ENCODE assay signal across 12 cellular contexts in the genomic region with DNA sequence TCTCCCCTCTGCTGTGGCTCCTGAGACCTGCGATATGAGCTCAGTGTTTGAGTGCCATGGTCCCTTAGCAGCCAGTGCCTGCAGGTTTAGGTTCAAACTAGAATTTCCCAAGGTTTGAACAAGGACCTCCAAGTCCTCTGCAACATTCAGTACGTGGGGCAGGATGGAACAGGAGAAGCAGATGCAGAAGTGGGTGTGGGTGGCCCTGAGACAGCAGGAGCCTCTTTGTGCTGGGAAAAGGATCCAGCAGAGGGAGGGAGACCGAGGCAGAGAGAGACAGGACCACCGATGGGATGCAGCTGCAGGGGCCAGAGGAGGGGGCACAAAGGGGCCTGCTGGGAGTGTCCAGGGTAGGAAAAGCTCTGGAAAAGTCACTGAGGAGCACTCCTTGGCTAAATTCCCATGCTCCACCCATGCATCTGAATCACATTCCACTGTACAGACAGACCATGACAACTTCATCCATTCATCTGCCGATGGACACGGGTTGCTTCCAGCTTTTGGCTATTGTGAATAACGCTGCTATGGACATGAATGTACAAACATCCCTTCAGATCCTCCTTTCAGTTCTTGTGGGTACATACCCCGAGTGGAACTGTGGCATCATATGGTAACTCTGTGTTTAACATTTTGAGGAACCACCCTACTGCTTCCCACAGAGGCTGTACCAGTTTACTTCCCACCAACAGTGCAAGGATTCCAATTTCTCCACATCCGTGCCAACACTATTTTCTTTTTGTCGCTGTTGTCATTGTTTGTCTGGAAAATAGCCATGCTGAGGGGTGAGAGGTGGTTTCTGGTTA. TPM values are rescaled to one million over a fixed set of nuclear protein-coding genes. Genes with fewer than 3 reads are reported as not detected.
DNase-seq lines count a peak whose midpoint lies in the region; ATAC-seq and TF ChIP-seq lines count a peak whose summit lies in the region.
"Had no signal": no experiment of that assay in that cellular context is flagged by ENCODE, and none has a peak within 500 bp of the region (broad histone marks: within the 10 kb centered on the region; RNA-seq: fewer than 3 reads in every experiment).

No MANE protein-coding gene starts in this region.

- H4K8ac ChIP-seq in H9 (replicated peaks; ENCODE audit: insufficient read length, low read depth, low read length), result no peak overlapping the region

- H3K4me2 ChIP-seq in GM23248 (ENCODE audit: unreplicated experiment) (no peak overlapping the region), H9 (ENCODE audit: insufficient read depth, insufficient read length, low read length) (no peak overlapping the region)
- H3K4me2 ChIP-seq: A549 had no signal

- no peak overlapping the region for H2AK5ac ChIP-seq in H9 (ENCODE audit: insufficient read length, low read length)

- H3K36me3 ChIP-seq in GM23248 (ENCODE audit: low read depth), result no peaks in the 10 kb centered on the region
- H3K36me3 ChIP-seq: uterus had no signal

- DNase-seq in activated CD4-positive, alpha-beta T cell treated with anti-CD3 and anti-CD28 coated beads for 36 hours, result no peak
- DNase-seq in activated CD4-positive, alpha-beta T cell treated with anti-CD3 and anti-CD28 coated beads, Interleukin-2, amount 50 U/mL, for 48 hours, result no peak
- DNase-seq in GM23248 (peak; percentile 53), COR-L47 (lab: John Stamatoyannopoulos, UW) (no peak), DMS153 treated with DMSO at 0.1 percent for 48 hours (lab: John Stamatoyannopoulos, UW; ENCODE audit: unreplicated experiment) (no peak), H9 (no peak)
- no peak for DNase-seq in central memory CD8-positive, alpha-beta T cell (ENCODE audit: low spot score in 2 of 2)
- DNase-seq in natural killer cell treated with Interleukin-12 subunit alpha and Interleukin-12 subunit beta and Interleukin-15 and Interleukin-18, amount 100 ng/mL, for 72 hours (ENCODE audit: low spot score), result no peak
- DNase-seq: NCI-H2171 had no signal

- no peaks in the 10 kb centered on the region for H3K23me2 ChIP-seq in H9 (ENCODE audit: insufficient read length, low read depth, low read length, poor library complexity, severe bottlenecking)

- no peaks in the 10 kb centered on the region for H3K27me3 Mint-ChIP-seq in activated CD4-positive, alpha-beta T cell treated with anti-CD3 and anti-CD28 coated beads for 36 hours
- H3K27me3 Mint-ChIP-seq in central memory CD8-positive, alpha-beta T cell, result no peaks in the 10 kb centered on the region
- H3K27me3 Mint-ChIP-seq in natural killer cell treated with Interleukin-12 subunit alpha and Interleukin-12 subunit beta and Interleukin-15 and Interleukin-18, amount 100 ng/mL, for 72 hours, result no peaks in the 10 kb centered on the region
- no peaks in the 10 kb centered on the region; the same call in 1 of the 2 replicates for H3K27me3 Mint-ChIP-seq in H9 (ENCODE audit: low read depth)

- no peak overlapping the region for H4K5ac ChIP-seq in H9 (ENCODE audit: insufficient read length, low read depth, low read length)

- no peak for ATAC-seq in activated CD4-positive, alpha-beta T cell treated with anti-CD3 and anti-CD28 coated beads for 36 hours
- no peak for ATAC-seq in central memory CD8-positive, alpha-beta T cell (replicated peaks; ENCODE audit: extremely low read depth, poor library complexity, severe bottlenecking)
- no peak for ATAC-seq in natural killer cell treated with Interleukin-12 subunit alpha and Interleukin-12 subunit beta and Interleukin-15 and Interleukin-18, amount 100 ng/mL, for 72 hours
- ATAC-seq: A549 had no signal

- no peak overlapping the region for H2BK15ac ChIP-seq in H9 (ENCODE audit: low read depth, low read length)

- H3K36me3 Mint-ChIP-seq in activated CD4-positive, alpha-beta T cell treated with anti-CD3 and anti-CD28 coated beads for 36 hours (ENCODE audit: low read depth), result peaks cover 37% of the 10 kb centered on the region
- peaks cover 43% of the 10 kb centered on the region for H3K36me3 Mint-ChIP-seq in central memory CD8-positive, alpha-beta T cell (ENCODE audit: insufficient read depth)
- H3K36me3 Mint-ChIP-seq in natural killer cell treated with Interleukin-12 subunit alpha and Interleukin-12 subunit beta and Interleukin-15 and Interleukin-18, amount 100 ng/mL, for 72 hours, result peaks cover 7% of the 10 kb centered on the region
- H3K36me3 Mint-ChIP-seq in H9 (ENCODE audit: insufficient read depth in 1 of 3, low read depth in 3 of 3), result no peaks in the 10 kb centered on the region

- TF ChIP-seq CTCF in H9 (conservative IDR thresholded peaks at IDR 0.05), result no peak

- H2AFZ ChIP-seq in GM23248, result no peak overlapping the region
- H2AFZ ChIP-seq in H9 (ENCODE audit: low read length), result no peak overlapping the region

- H2BK20ac ChIP-seq in H9 (ENCODE audit: low read depth, low read length, poor library complexity, severe bottlenecking), result no peak overlapping the region

- H3K27ac Mint-ChIP-seq in activated CD4-positive, alpha-beta T cell treated with anti-CD3 and anti-CD28 coated beads for 36 hours, result peak overlapping the region; percentile 72
- peak overlapping the region; percentile 30 for H3K27ac Mint-ChIP-seq in central memory CD8-positive, alpha-beta T cell (ENCODE audit: low read depth)
- peak overlapping the region; percentile 45 to 48 for H3K27ac Mint-ChIP-seq in natural killer cell treated with Interleukin-12 subunit alpha and Interleukin-12 subunit beta and Interleukin-15 and Interleukin-18, amount 100 ng/mL, for 72 hours
- H3K27ac Mint-ChIP-seq in H9, result no peak overlapping the region

- H3K9ac ChIP-seq in GM23248, result no peak overlapping the region
- no peak overlapping the region for H3K9ac ChIP-seq in H9 (ENCODE audit: extremely low read depth, insufficient read length, low read length)

- no peaks in the 10 kb centered on the region for H3F3A ChIP-seq in GM23248 (ENCODE audit: insufficient read depth)

- H3K4me3 ChIP-seq in GM23248, result no peak overlapping the region
- H3K4me3 ChIP-seq: A549, uterus had no signal

- H3K79me2 ChIP-seq in GM23248 (ENCODE audit: insufficient read depth) (no peaks in the 10 kb centered on the region), H9 (ENCODE audit: insufficient read depth, low read length) (no peaks in the 10 kb centered on the region)

- WGBS in GM23248 (ENCODE audit: low coverage in 1 of 2, low lambda C conversion rate in 2 of 2, missing lambda C conversion rate in 2 of 2), 2 experiments, result 19 to 20% methylated on average over 10 of the region's 10 CpGs
- no CpG with 5 or more reads among the region's 10 CpGs for WGBS in H9 (ENCODE audit: extremely low coverage, insufficient read length, low lambda C conversion rate)

- no peak overlapping the region for H3K23ac ChIP-seq in H9 (ENCODE audit: insufficient read length, low read depth, low read length)

- no peak overlapping the region for H3K18ac ChIP-seq in H9 (ENCODE audit: insufficient read length, low read depth, low read length)

- no peak overlapping the region for H2BK12ac ChIP-seq in H9 (ENCODE audit: insufficient read length, low read depth, low read length)

- no peaks in the 10 kb centered on the region for H3K9me3 ChIP-seq in GM23248 (ENCODE audit: low read depth)
- H3K9me3 ChIP-seq in H9 (ENCODE audit: control insufficient read depth, low read depth, low read length), result no peaks in the 10 kb centered on the region
- H3K9me3 ChIP-seq: A549, uterus had no signal

- POLR2A ChIA-PET in activated CD4-positive, alpha-beta T cell treated with anti-CD3 and anti-CD28 coated beads for 36 hours (lab: Charles Lee), result interaction anchor here (1.3 kb wide), 1 partner anchor 60 kb away, joined by 3 read pairs; no protein-coding TSS in a partner anchor

- CTCF ChIA-PET in activated CD4-positive, alpha-beta T cell treated with anti-CD3 and anti-CD28 coated beads for 36 hours (lab: Charles Lee), result interaction anchor here (1.8 kb wide), 1 partner anchor 16 kb away, joined by 4 read pairs; no protein-coding TSS in a partner anchor

- H3T11ph ChIP-seq in H9 (ENCODE audit: low read length), result no peak overlapping the region

- no peaks in the 10 kb centered on the region for H3K9me3 Mint-ChIP-seq in activated CD4-positive, alpha-beta T cell treated with anti-CD3 and anti-CD28 coated beads for 36 hours (ENCODE audit: low read depth)
- no peaks in the 10 kb centered on the region for H3K9me3 Mint-ChIP-seq in central memory CD8-positive, alpha-beta T cell
- H3K9me3 Mint-ChIP-seq in natural killer cell treated with Interleukin-12 subunit alpha and Interleukin-12 subunit beta and Interleukin-15 and Interleukin-18, amount 100 ng/mL, for 72 hours, result no peaks in the 10 kb centered on the region
- no peaks in the 10 kb centered on the region for H3K9me3 Mint-ChIP-seq in H9

- H4K20me1 ChIP-seq in GM23248 (ENCODE audit: insufficient read depth), result no peaks in the 10 kb centered on the region
- H4K20me1 ChIP-seq in H9 (ENCODE audit: control insufficient read depth, insufficient read depth, insufficient read length), result no peaks in the 10 kb centered on the region

- H3K27ac ChIP-seq in GM23248 (no peak overlapping the region), H9 (ENCODE audit: insufficient read length, low read depth, low read length) (no peak overlapping the region)
- H3K27ac ChIP-seq: A549, uterus had no signal

- H3K56ac ChIP-seq in H9 (ENCODE audit: insufficient read length, low read depth, low read length), result no peak overlapping the region

- H3K14ac ChIP-seq in H9 (ENCODE audit: insufficient read depth, low read length), result no peak overlapping the region

- no peak overlapping the region for H2BK120ac ChIP-seq in H9 (ENCODE audit: low read depth, low read length, poor library complexity, severe bottlenecking)

- H3K27me3 ChIP-seq in GM23248 (replicated peaks; ENCODE audit: insufficient read depth), result peaks cover 6% of the 10 kb centered on the region; the same call in 1 of the 2 replicates
- H3K27me3 ChIP-seq in H9 (ENCODE audit: insufficient read depth, low read length), result no peaks in the 10 kb centered on the region
- H3K27me3 ChIP-seq: uterus had no signal

- H3K4me1 ChIP-seq in GM23248 (ENCODE audit: insufficient read depth) (no peaks in the 10 kb centered on the region), H9 (ENCODE audit: insufficient read depth, low read length) (no peaks in the 10 kb centered on the region; the same call in 1 of the 2 replicates)
- H3K4me1 ChIP-seq: A549, uterus had no signal

- no peaks in the 10 kb centered on the region for H3K79me1 ChIP-seq in H9 (ENCODE audit: insufficient read depth, low read depth, low read length, poor library complexity, severe bottlenecking)

- peaks cover 62% of the 10 kb centered on the region for H3K4me1 Mint-ChIP-seq in activated CD4-positive, alpha-beta T cell treated with anti-CD3 and anti-CD28 coated beads for 36 hours
- H3K4me1 Mint-ChIP-seq in central memory CD8-positive, alpha-beta T cell, result peaks cover 44% of the 10 kb centered on the region
- H3K4me1 Mint-ChIP-seq in natural killer cell treated with Interleukin-12 subunit alpha and Interleukin-12 subunit beta and Interleukin-15 and Interleukin-18, amount 100 ng/mL, for 72 hours (ENCODE audit: low read depth in 2 of 2), result peaks cover 20 to 26% of the 10 kb centered on the region in 2 donors
- peaks cover 8 to 19% of the 10 kb centered on the region in 2 experiments for H3K4me1 Mint-ChIP-seq in H9
- H3K4me1 Mint-ChIP-seq: neural crest cell had no signal

- H3K4ac ChIP-seq in H9 (ENCODE audit: low read depth, low read length), result no peak overlapping the region

- no peak overlapping the region for H3K4me3 Mint-ChIP-seq in activated CD4-positive, alpha-beta T cell treated with anti-CD3 and anti-CD28 coated beads for 36 hours
- no peak overlapping the region for H3K4me3 Mint-ChIP-seq in central memory CD8-positive, alpha-beta T cell
- no peak overlapping the region for H3K4me3 Mint-ChIP-seq in natural killer cell treated with Interleukin-12 subunit alpha and Interleukin-12 subunit beta and Interleukin-15 and Interleukin-18, amount 100 ng/mL, for 72 hours
- H3K4me3 Mint-ChIP-seq in H9, result no peak overlapping the region
- H3K4me3 Mint-ChIP-seq: neural crest cell had no signal

- no peak overlapping the region for H2BK5ac ChIP-seq in H9 (ENCODE audit: insufficient read length, low read length)

- intact Hi-C loops in activated CD4-positive, alpha-beta T cell treated with anti-CD3 and anti-CD28 coated beads for 36 hours (cut with DNase I, micrococcal nuclease), result no loop called here

- no peak overlapping the region for H4K91ac ChIP-seq in H9 (ENCODE audit: insufficient read length, low read depth, low read length)

- in situ Hi-C loops in GM23248 (cut with MboI), result no loop called here

- no peaks in the 10 kb centered on the region for H3K9me2 ChIP-seq in GM23248 (ENCODE audit: insufficient read depth)

RNA-seq across cellular contexts. Expression of a gene that starts 26.7 kb away (rescaled TPM):
- 10 to 100 TPM; 51.4 to 57.9 TPM for total RNA-seq in activated CD4-positive, alpha-beta T cell treated with anti-CD3 and anti-CD28 coated beads for 36 hours
- total RNA-seq in GM23248 (2014; rRNA removed; shearing (Covaris generic)), result 0.43 and 0.63 TPM in 2 replicates
- polyA plus RNA-seq in GM23248 (2016; fragmentation: Nextera tagmentation; extraction: Ambion mirVana), result not detected in 2 replicates
- total RNA-seq in natural killer cell treated with Interleukin-12 subunit alpha and Interleukin-12 subunit beta and Interleukin-15 and Interleukin-18, amount 100 ng/mL, for 72 hours, result 1 to 10 TPM in 1 of 2 donors, under 1 TPM in 1; 0.67 to 3.3 TPM
- total RNA-seq in H9 (2021), result 7.8 and 9.0 TPM in 2 replicates
- total RNA-seq: neural crest cell had no signal

Comparison
In these comparisons a context has a peak if more than half of its experiments do, and no peak if none do; other contexts are left out.
1. H3K27ac Mint-ChIP-seq: peak in activated CD4-positive, alpha-beta T cell treated with anti-CD3 and anti-CD28 coated beads for 36 hours (single experiment), central memory CD8-positive, alpha-beta T cell (single experiment) and natural killer cell treated with Interleukin-12 subunit alpha and Interleukin-12 subunit beta and Interleukin-15 and Interleukin-18, amount 100 ng/mL, for 72 hours (2 of 2); none in H9 (0 of 3).